2 cellular contexts compared by ENCODE assay signal in the genomic region with DNA sequence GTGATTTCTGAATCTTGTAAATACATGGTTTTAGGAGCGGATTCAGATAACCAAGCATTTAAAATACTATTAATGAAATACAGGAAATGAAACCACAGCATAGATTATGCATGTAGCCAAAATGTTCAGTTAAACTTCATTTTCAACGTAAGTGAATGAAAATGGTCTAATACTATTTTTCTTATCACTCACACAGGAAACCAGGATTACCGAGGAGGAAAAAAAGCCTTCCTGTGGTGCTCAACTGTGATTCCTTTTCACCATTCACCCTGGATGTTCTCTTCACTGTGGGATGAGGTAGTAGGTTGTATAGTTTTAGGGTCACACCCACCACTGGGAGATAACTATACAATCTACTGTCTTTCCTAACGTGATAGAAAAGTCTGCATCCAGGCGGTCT.
TF ChIP-seq lines count a peak whose summit lies in the region.

No MANE protein-coding gene starts in this region.

TF ChIP-seq in GM12891, 5 proteins besides CTCF, POLR2A, EP300 and RAD21 (continued from another document):
- TF ChIP-seq TAF1 (IDR thresholded peaks at IDR 0.05; ENCODE audit: low read depth, low read length) = no peak
- no peak for TF ChIP-seq PAX5 (IDR thresholded peaks at IDR 0.05; ENCODE audit: insufficient read depth, low read length, severe bottlenecking)
- TF ChIP-seq POLR2AphosphoS5 (IDR thresholded peaks at IDR 0.05; ENCODE audit: low read depth, low read length) = no peak

TF ChIP-seq in GM12878, 131 proteins besides CTCF, POLR2A, EP300 and RAD21 (continued from another document):
- TF ChIP-seq MAX (IDR thresholded peaks at IDR 0.05; ENCODE audit: low read depth, low read length) (no peak), RCOR1 (conservative IDR thresholded peaks at IDR 0.05; ENCODE audit: low read depth, low read length) (no peak), MEF2B (IDR thresholded peaks at IDR 0.05; ENCODE audit: partially characterized antibody, poor library complexity, severe bottlenecking) (no peak), KDM1A (IDR thresholded peaks at IDR 0.05; ENCODE audit: borderline replicate concordance) (no peak), CBX5 (IDR thresholded peaks at IDR 0.05; ENCODE audit: low read depth) (no peak), SMARCA5 (IDR thresholded peaks at IDR 0.05) (no peak), SMC3 (IDR thresholded peaks at IDR 0.05; ENCODE audit: borderline replicate concordance, low read length) (no peak), RUNX3 (IDR thresholded peaks at IDR 0.05; ENCODE audit: low read length) (peak; percentile 48; the same call in 1 of the 2 replicates), RELA (IDR thresholded peaks at IDR 0.05; ENCODE audit: borderline replicate concordance, partially characterized antibody) (no peak), MTA2 (IDR thresholded peaks at IDR 0.05; ENCODE audit: low read depth) (no peak), POLR2AphosphoS2 (IDR thresholded peaks at IDR 0.05; ENCODE audit: low read depth, low read length) (no peak), PML (IDR thresholded peaks at IDR 0.05; ENCODE audit: low read length) (no peak), RFX5 (IDR thresholded peaks at IDR 0.05; ENCODE audit: low read depth, low read length) (no peak), GATAD2B (conservative IDR thresholded peaks at IDR 0.05; ENCODE audit: low read depth) (no peak), GABPA (IDR thresholded peaks at IDR 0.05; ENCODE audit: low read depth) (no peak), NBN (IDR thresholded peaks at IDR 0.05) (no peak), JUNB (IDR thresholded peaks at IDR 0.05) (no peak), IKZF2 (IDR thresholded peaks at IDR 0.05) (no peak), CHD4 (IDR thresholded peaks at IDR 0.05) (no peak), RB1 (IDR thresholded peaks at IDR 0.05; ENCODE audit: borderline replicate concordance) (no peak), NRF1 (conservative IDR thresholded peaks at IDR 0.05; ENCODE audit: low read depth, low read length) (no peak), SMAD1 (IDR thresholded peaks at IDR 0.05; ENCODE audit: low read depth, partially characterized antibody) (no peak), SREBF2 (IDR thresholded peaks at IDR 0.05; ENCODE audit: low read length) (no peak), SPI1 (IDR thresholded peaks at IDR 0.05; ENCODE audit: borderline replicate concordance, insufficient read depth, low read depth, low read length) (peak; percentile 66), SMAD5 (IDR thresholded peaks at IDR 0.05; ENCODE audit: low read depth) (no peak), ATF7 (IDR thresholded peaks at IDR 0.05; ENCODE audit: low read depth) (no peak), ATF2 (IDR thresholded peaks at IDR 0.05; ENCODE audit: low read length) (0 out of 2 replicates have a peak, but pooled peaks have one; percentile 17), ETV6 (conservative IDR thresholded peaks at IDR 0.05 in 1 of 2, IDR thresholded peaks at IDR 0.05 in 1 of 2; ENCODE audit: borderline replicate concordance in 1 of 2, low read depth in 1 of 2) (0 out of 4 replicates have a peak, but pooled peaks of 1 of the 2 experiments have one; percentile 20)
- TF ChIP-seq, protein P1, sequence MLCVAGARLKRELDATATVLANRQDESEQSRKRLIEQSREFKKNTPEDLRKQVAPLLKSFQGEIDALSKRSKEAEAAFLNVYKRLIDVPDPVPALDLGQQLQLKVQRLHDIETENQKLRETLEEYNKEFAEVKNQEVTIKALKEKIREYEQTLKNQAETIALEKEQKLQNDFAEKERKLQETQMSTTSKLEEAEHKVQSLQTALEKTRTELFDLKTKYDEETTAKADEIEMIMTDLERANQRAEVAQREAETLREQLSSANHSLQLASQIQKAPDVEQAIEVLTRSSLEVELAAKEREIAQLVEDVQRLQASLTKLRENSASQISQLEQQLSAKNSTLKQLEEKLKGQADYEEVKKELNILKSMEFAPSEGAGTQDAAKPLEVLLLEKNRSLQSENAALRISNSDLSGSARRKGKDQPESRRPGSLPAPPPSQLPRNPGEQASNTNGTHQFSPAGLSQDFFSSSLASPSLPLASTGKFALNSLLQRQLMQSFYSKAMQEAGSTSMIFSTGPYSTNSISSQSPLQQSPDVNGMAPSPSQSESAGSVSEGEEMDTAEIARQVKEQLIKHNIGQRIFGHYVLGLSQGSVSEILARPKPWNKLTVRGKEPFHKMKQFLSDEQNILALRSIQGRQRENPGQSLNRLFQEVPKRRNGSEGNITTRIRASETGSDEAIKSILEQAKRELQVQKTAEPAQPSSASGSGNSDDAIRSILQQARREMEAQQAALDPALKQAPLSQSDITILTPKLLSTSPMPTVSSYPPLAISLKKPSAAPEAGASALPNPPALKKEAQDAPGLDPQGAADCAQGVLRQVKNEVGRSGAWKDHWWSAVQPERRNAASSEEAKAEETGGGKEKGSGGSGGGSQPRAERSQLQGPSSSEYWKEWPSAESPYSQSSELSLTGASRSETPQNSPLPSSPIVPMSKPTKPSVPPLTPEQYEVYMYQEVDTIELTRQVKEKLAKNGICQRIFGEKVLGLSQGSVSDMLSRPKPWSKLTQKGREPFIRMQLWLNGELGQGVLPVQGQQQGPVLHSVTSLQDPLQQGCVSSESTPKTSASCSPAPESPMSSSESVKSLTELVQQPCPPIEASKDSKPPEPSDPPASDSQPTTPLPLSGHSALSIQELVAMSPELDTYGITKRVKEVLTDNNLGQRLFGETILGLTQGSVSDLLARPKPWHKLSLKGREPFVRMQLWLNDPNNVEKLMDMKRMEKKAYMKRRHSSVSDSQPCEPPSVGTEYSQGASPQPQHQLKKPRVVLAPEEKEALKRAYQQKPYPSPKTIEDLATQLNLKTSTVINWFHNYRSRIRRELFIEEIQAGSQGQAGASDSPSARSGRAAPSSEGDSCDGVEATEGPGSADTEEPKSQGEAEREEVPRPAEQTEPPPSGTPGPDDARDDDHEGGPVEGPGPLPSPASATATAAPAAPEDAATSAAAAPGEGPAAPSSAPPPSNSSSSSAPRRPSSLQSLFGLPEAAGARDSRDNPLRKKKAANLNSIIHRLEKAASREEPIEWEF (IDR thresholded peaks at IDR 0.05; ENCODE audit: insufficient replicate concordance, low read depth, low read length) = no peak
TF ChIP-seq in GM12878: peak in this region for 4.
